Comparison of ENCODE assay signal across 31 cellular contexts in genomic region chr15:87731630-87732029, GRCh38.
"Had no signal": no experiment of that assay in that cellular context is flagged by ENCODE, and none has a peak within 500 bp of the region (broad histone marks: within the 10 kb centered on the region; RNA-seq: fewer than 3 reads in every experiment).

No MANE protein-coding gene starts in this region.

- DNase-seq: activated B cell treated with CpG ODN at 0.5 μM for 24 hours; activated CD4-positive, alpha-beta T cell treated with anti-CD3 and anti-CD28 coated beads for 1 hour; activated CD4-positive, alpha-beta T cell treated with anti-CD3 and anti-CD28 coated beads, Interleukin-2, amount 10 ng/mL, durations not matched to agents 24 days and 14 days; activated CD4-positive, alpha-beta T cell treated with anti-CD3 and anti-CD28 coated beads, Interleukin-2, amount 50 U/mL, for 48 hours; activated CD8-positive, alpha-beta memory T cell treated with anti-CD3 and anti-CD28 coated beads, Interleukin-2, amount 10 ng/mL, durations not matched to agents 7 days and 5 days; activated effector memory CD4-positive, alpha-beta T cell treated with Interleukin-2 at 50 U/mL for 16 hours; activated naive CD4-positive, alpha-beta T cell treated with Interleukin-2 at 50 U/mL for 16 hours; activated naive CD8-positive, alpha-beta T cell treated with anti-CD3 and anti-CD28 coated beads, Interleukin-2, amount 50 U/mL, for 24 hours; activated T-cell treated with anti-CD3 and anti-CD28 coated beads, Interleukin-2, amount 50 U/mL, for 24 hours; amniotic stem cell; body of pancreas; Kasumi-1; KBM-7; NCI-H1092; NCI-H1417 treated with DMSO at 0.1 percent for 48 hours; NCI-H1694; NCI-H2029; NCI-H2107; NCI-H2171 treated with DMSO at 0.1 percent for 48 hours; NCI-H345; NCI-H510A; NCI-H526 treated with DMSO at 0.1 percent for 48 hours; NCI-H82; NK-92 treated with Interleukin-12 subunit alpha and Interleukin-12 subunit beta, amount 100 ng/mL, for 24 hours; Peyer's patch; SIG-M5; T-helper 17 cell; T-helper 9 cell had no signal

- H3K4me1 ChIP-seq: body of pancreas, Peyer's patch had no signal

- H3K4me1 Mint-ChIP-seq: activated B cell treated with CpG ODN at 0.5 μM for 24 hours had no signal

- H3K9me3 Mint-ChIP-seq: activated B cell treated with CpG ODN at 0.5 μM for 24 hours; activated naive CD4-positive, alpha-beta T cell treated with anti-CD3 and anti-CD28 coated beads, Interleukin-2, amount 50 U/mL, for 72 hours; activated naive CD8-positive, alpha-beta T cell treated with anti-CD3 and anti-CD28 coated beads, Interleukin-2, amount 50 U/mL, for 24 hours; activated T-cell treated with anti-CD3 and anti-CD28 coated beads, Interleukin-2, amount 50 U/mL, for 24 hours; activated T-helper 1 cell treated with anti-CD3 and anti-CD28 coated beads, Interleukin-12 subunit alpha, Interleukin-12 subunit beta, Interleukin-2, Interleukin-4 antibody, amounts not matched to agents 30 ng/mL and 10 ng/mL and 1 ng/mL, durations not matched to agents 14 hours and 24 hours and 36 hours had no signal

- H3K36me3 ChIP-seq: ascending aorta, Peyer's patch had no signal

- H3K9me3 ChIP-seq: ascending aorta, body of pancreas, Peyer's patch had no signal

- ATAC-seq: activated CD8-positive, alpha-beta memory T cell treated with anti-CD3 and anti-CD28 coated beads, Interleukin-2, amount 10 ng/mL, durations not matched to agents 7 days and 5 days; activated naive CD4-positive, alpha-beta T cell treated with anti-CD3 and anti-CD28 coated beads, Interleukin-2, amount 50 U/mL, for 72 hours; activated naive CD8-positive, alpha-beta T cell treated with anti-CD3 and anti-CD28 coated beads, Interleukin-2, amount 50 U/mL, for 24 hours; body of pancreas; T-helper 17 cell had no signal

- H3K27me3 ChIP-seq: ascending aorta, body of pancreas, Peyer's patch had no signal

- H3K27ac Mint-ChIP-seq: activated B cell treated with CpG ODN at 0.5 μM for 24 hours; activated CD4-positive, alpha-beta T cell treated with anti-CD3 and anti-CD28 coated beads, Interleukin-2, amount 10 ng/mL, durations not matched to agents 24 days and 14 days; activated CD8-positive, alpha-beta memory T cell treated with anti-CD3 and anti-CD28 coated beads, Interleukin-2, amount 10 ng/mL, durations not matched to agents 7 days and 5 days; activated naive CD4-positive, alpha-beta T cell treated with anti-CD3 and anti-CD28 coated beads, Interleukin-2, amount 50 U/mL, for 72 hours; activated naive CD8-positive, alpha-beta T cell treated with anti-CD3 and anti-CD28 coated beads, Interleukin-2, amount 50 U/mL, for 24 hours; activated T-cell treated with anti-CD3 and anti-CD28 coated beads, Interleukin-2, amount 50 U/mL, for 24 hours; activated T-helper 1 cell treated with anti-CD3 and anti-CD28 coated beads, Interleukin-12 subunit alpha, Interleukin-12 subunit beta, Interleukin-2, Interleukin-4 antibody, amounts not matched to agents 30 ng/mL and 10 ng/mL and 1 ng/mL, durations not matched to agents 14 hours and 24 hours and 36 hours; T-helper 17 cell had no signal

- H3K4me3 ChIP-seq: ascending aorta, body of pancreas, Peyer's patch had no signal

- H3K36me3 Mint-ChIP-seq: activated CD8-positive, alpha-beta memory T cell treated with anti-CD3 and anti-CD28 coated beads, Interleukin-2, amount 10 ng/mL, durations not matched to agents 7 days and 5 days had no signal

- H3K27me3 Mint-ChIP-seq: activated B cell treated with CpG ODN at 0.5 μM for 24 hours; activated CD4-positive, alpha-beta T cell treated with anti-CD3 and anti-CD28 coated beads, Interleukin-2, amount 10 ng/mL, durations not matched to agents 24 days and 14 days; activated CD8-positive, alpha-beta memory T cell treated with anti-CD3 and anti-CD28 coated beads, Interleukin-2, amount 10 ng/mL, durations not matched to agents 7 days and 5 days; activated naive CD8-positive, alpha-beta T cell treated with anti-CD3 and anti-CD28 coated beads, Interleukin-2, amount 50 U/mL, for 24 hours had no signal

- H3K27ac ChIP-seq: ascending aorta, body of pancreas, Peyer's patch had no signal

- H3K4me3 Mint-ChIP-seq: activated B cell treated with CpG ODN at 0.5 μM for 24 hours; activated CD4-positive, alpha-beta T cell treated with anti-CD3 and anti-CD28 coated beads, Interleukin-2, amount 10 ng/mL, durations not matched to agents 24 days and 14 days; activated CD8-positive, alpha-beta memory T cell treated with anti-CD3 and anti-CD28 coated beads, Interleukin-2, amount 10 ng/mL, durations not matched to agents 7 days and 5 days; activated naive CD8-positive, alpha-beta T cell treated with anti-CD3 and anti-CD28 coated beads, Interleukin-2, amount 50 U/mL, for 24 hours; activated T-cell treated with anti-CD3 and anti-CD28 coated beads, Interleukin-2, amount 50 U/mL, for 24 hours; activated T-helper 1 cell treated with anti-CD3 and anti-CD28 coated beads, Interleukin-12 subunit alpha, Interleukin-12 subunit beta, Interleukin-2, Interleukin-4 antibody, amounts not matched to agents 30 ng/mL and 10 ng/mL and 1 ng/mL, durations not matched to agents 14 hours and 24 hours and 36 hours; T-helper 17 cell had no signal
